Comparison of ENCODE assay signal across 26 cellular contexts in the genomic region with DNA sequence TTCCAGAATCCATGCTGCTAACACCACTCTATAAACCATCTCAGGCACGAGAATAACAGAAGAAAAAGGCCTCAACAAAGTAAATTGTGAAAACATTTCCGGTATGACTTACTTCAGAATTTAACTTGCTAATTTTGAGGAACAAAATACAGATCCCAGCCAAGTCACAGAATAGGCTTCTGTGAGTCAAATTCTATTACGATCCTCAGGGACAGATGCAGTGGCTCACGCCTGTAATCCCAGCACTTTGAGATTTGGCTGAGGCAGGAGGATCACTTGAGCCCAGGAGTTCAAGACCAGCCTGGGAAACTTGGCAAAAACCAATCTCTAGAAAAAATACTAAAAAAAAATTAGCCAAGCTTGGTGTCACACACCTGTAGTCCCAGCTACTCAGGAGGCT. TPM values are rescaled to one million over a fixed set of nuclear protein-coding genes. Genes with fewer than 3 reads are reported as not detected.
DNase-seq lines count a peak whose midpoint lies in the region; ATAC-seq and TF ChIP-seq lines count a peak whose summit lies in the region.
"Had no signal": no experiment of that assay in that cellular context is flagged by ENCODE, and none has a peak within 500 bp of the region (broad histone marks: within the 10 kb centered on the region; RNA-seq: fewer than 3 reads in every experiment).

No MANE protein-coding gene starts in this region.

- H3K27me3 ChIP-seq in transverse colon, result no peaks in the 10 kb centered on the region

- H3K36me3 ChIP-seq in transverse colon, result no peaks in the 10 kb centered on the region

- H3K9me3 Mint-ChIP-seq in activated naive CD8-positive, alpha-beta T cell (ENCODE audit: low read depth), result no peaks in the 10 kb centered on the region
- no peaks in the 10 kb centered on the region for H3K9me3 Mint-ChIP-seq in activated naive CD8-positive, alpha-beta T cell treated with anti-CD3 and anti-CD28 coated beads for 36 hours
- H3K9me3 Mint-ChIP-seq in brain (no peaks in the 10 kb centered on the region), glutamatergic neuron (ENCODE audit: unreplicated experiment) (peaks cover 4% of the 10 kb centered on the region)
- H3K9me3 Mint-ChIP-seq: CD4-positive, alpha-beta T cell; H9 had no signal

- H3K27ac ChIP-seq in transverse colon, result no peak overlapping the region
- H3K27ac ChIP-seq: 22Rv1 had no signal

- in situ Hi-C loops in transverse colon (cut with MboI; ENCODE audit: low pct_ligation_motif_present in 1 of 4, low pct_unique_long_range_greater_than_20kb in 1 of 4, low sequenced_read_pairs in 3 of 4), result no loop called here

- peaks cover 4 to 16% (median 8%) of the 10 kb centered on the region in 4 donors for H3K4me1 ChIP-seq in transverse colon
- H3K4me1 ChIP-seq: Caco-2 had no signal

- no peak for TF ChIP-seq CTCF in brain (conservative IDR thresholded peaks at IDR 0.05)
- TF ChIP-seq CTCF in glutamatergic neuron (IDR thresholded peaks at IDR 0.05; ENCODE audit: partially characterized antibody, unreplicated experiment), result no peak
- TF ChIP-seq CTCF in transverse colon (IDR thresholded peaks at IDR 0.05), result no peak

- no peak for ATAC-seq in GM18873 (IDR thresholded peaks at IDR 0.05; ENCODE audit: low FRiP score, unreplicated experiment)

- 69% methylated on average over 2 to 4 of the region's 4 CpGs for WGBS in transverse colon (ENCODE audit: low coverage in 1 of 2), 2 donors

- peak overlapping the region; percentile 41 for H3K27ac Mint-ChIP-seq in activated naive CD8-positive, alpha-beta T cell
- H3K27ac Mint-ChIP-seq in activated naive CD8-positive, alpha-beta T cell treated with anti-CD3 and anti-CD28 coated beads for 36 hours, result no peak overlapping the region
- H3K27ac Mint-ChIP-seq in brain, result peak overlapping the region in 3 of 5 experiments; percentile 7 to 61 (median 11)
- H3K27ac Mint-ChIP-seq in glutamatergic neuron (ENCODE audit: unreplicated experiment), result no peak overlapping the region
- H3K27ac Mint-ChIP-seq: CD4-positive, alpha-beta T cell had no signal

- H3K4me3 Mint-ChIP-seq in activated naive CD8-positive, alpha-beta T cell, result no peak overlapping the region
- no peak overlapping the region for H3K4me3 Mint-ChIP-seq in activated naive CD8-positive, alpha-beta T cell treated with anti-CD3 and anti-CD28 coated beads for 36 hours
- H3K4me3 Mint-ChIP-seq in brain (peak overlapping the region in 4 of 5 experiments; percentile 13 to 64 (median 18)), glutamatergic neuron (ENCODE audit: unreplicated experiment) (peak overlapping the region; percentile 2)
- H3K4me3 Mint-ChIP-seq: CD4-positive, alpha-beta T cell; H9 had no signal

- no peaks in the 10 kb centered on the region for H3K9me3 ChIP-seq in transverse colon
- H3K9me3 ChIP-seq: Caco-2 had no signal

- no peaks in the 10 kb centered on the region for H3K27me3 Mint-ChIP-seq in activated naive CD8-positive, alpha-beta T cell
- no peaks in the 10 kb centered on the region for H3K27me3 Mint-ChIP-seq in activated naive CD8-positive, alpha-beta T cell treated with anti-CD3 and anti-CD28 coated beads for 36 hours
- H3K27me3 Mint-ChIP-seq in brain (peaks cover 4% of the 10 kb centered on the region), glutamatergic neuron (ENCODE audit: unreplicated experiment) (peaks cover 4% of the 10 kb centered on the region)
- H3K27me3 Mint-ChIP-seq: CD4-positive, alpha-beta T cell had no signal

- no peak for TF ChIP-seq EP300 in transverse colon (IDR thresholded peaks at IDR 0.05; ENCODE audit: low read depth)

- intact Hi-C loops in transverse colon (cut with DNase I; ENCODE audit: low total_unique reads), result no loop called here

- DNase-seq in activated naive CD8-positive, alpha-beta T cell treated with anti-CD3 and anti-CD28 coated beads for 36 hours, result no peak
- DNase-seq in glutamatergic neuron (no peak), dermis blood vessel endothelial cell (no peak), DMS53 (lab: John Stamatoyannopoulos, UW) (no peak), transverse colon (no peak)
- DNase-seq: Caco-2; CD4-positive, alpha-beta T cell; DMS153; EL; H9; IMR-90; NCI-H1417; NCI-H187; NCI-H2107; NCI-H2227 treated with DMSO at 0.1 percent for 48 hours; NCI-H510A treated with DMSO at 0.1 percent for 48 hours; NCI-H774; SIG-M5 had no signal

- peaks cover 31% of the 10 kb centered on the region for H3K4me1 Mint-ChIP-seq in activated naive CD8-positive, alpha-beta T cell (ENCODE audit: low read depth)
- H3K4me1 Mint-ChIP-seq in activated naive CD8-positive, alpha-beta T cell treated with anti-CD3 and anti-CD28 coated beads for 36 hours, result peaks cover 24% of the 10 kb centered on the region
- peaks cover 47% of the 10 kb centered on the region for H3K4me1 Mint-ChIP-seq in brain
- H3K4me1 Mint-ChIP-seq in glutamatergic neuron (ENCODE audit: low read depth, unreplicated experiment), result peaks cover 11% of the 10 kb centered on the region

- no peak overlapping the region for H3K4me3 ChIP-seq in transverse colon

- no peaks in the 10 kb centered on the region for H3K36me3 Mint-ChIP-seq in activated naive CD8-positive, alpha-beta T cell
- peaks cover 5% of the 10 kb centered on the region for H3K36me3 Mint-ChIP-seq in activated naive CD8-positive, alpha-beta T cell treated with anti-CD3 and anti-CD28 coated beads for 36 hours
- H3K36me3 Mint-ChIP-seq in brain (peaks cover 12% of the 10 kb centered on the region), glutamatergic neuron (ENCODE audit: unreplicated experiment) (no peaks in the 10 kb centered on the region)

- no peak for TF ChIP-seq POLR2A in transverse colon (IDR thresholded peaks at IDR 0.05)

RNA-seq across cellular contexts. Expression of a gene that starts 8.8 kb away (rescaled TPM):
- not detected for total RNA-seq in activated naive CD8-positive, alpha-beta T cell treated with anti-CD3 and anti-CD28 coated beads for 36 hours
- 0.12 TPM for polyA plus RNA-seq in brain (ENCODE audit: insufficient read depth, low read depth, low replicate concordance)
- total RNA-seq in glutamatergic neuron (ENCODE audit: unreplicated experiment) (not detected), dermis blood vessel endothelial cell (not detected in 2 replicates), transverse colon (not detected)
- total RNA-seq: Caco-2; CD4-positive, alpha-beta T cell; H9; IMR-90; M059J; RPMI7951 had no signal
- polyA plus RNA-seq: AG04450, BJ, IMR-90 had no signal

RNA-seq across cellular contexts. Expression of a gene that starts 29.1 kb away (rescaled TPM):
- total RNA-seq in activated naive CD8-positive, alpha-beta T cell treated with anti-CD3 and anti-CD28 coated beads for 36 hours, result 1 to 10 TPM; 1.5 to 1.8 TPM
- 5.6 TPM for polyA plus RNA-seq in brain (ENCODE audit: insufficient read depth, low read depth, low replicate concordance)
- 7.5 TPM for total RNA-seq in glutamatergic neuron (ENCODE audit: unreplicated experiment)
- total RNA-seq in dermis blood vessel endothelial cell, result 0.56 and 1.5 TPM in 2 replicates
- total RNA-seq in transverse colon, result not detected
- total RNA-seq: M059J, RPMI7951 had no signal

RNA-seq across cellular contexts. Expression of a gene that starts 52.9 kb away (rescaled TPM):
- total RNA-seq in activated naive CD8-positive, alpha-beta T cell treated with anti-CD3 and anti-CD28 coated beads for 36 hours, result 10 to 100 TPM; 47.5 to 57.5 TPM
- 48.3 TPM for polyA plus RNA-seq in brain (ENCODE audit: insufficient read depth, low read depth, low replicate concordance)
- total RNA-seq in glutamatergic neuron (ENCODE audit: unreplicated experiment), result 79.7 TPM
- total RNA-seq in dermis blood vessel endothelial cell, result 42.2 and 50.9 TPM in 2 replicates
- 10 to 100 TPM; 30.6 to 50.5 (median 38.0) TPM for total RNA-seq in transverse colon

Comparison
In these comparisons a context has a peak if more than half of its experiments do, and no peak if none do; other contexts are left out.
1. H3K27ac Mint-ChIP-seq: peak in activated naive CD8-positive, alpha-beta T cell (single experiment) and brain (3 of 5); none in activated naive CD8-positive, alpha-beta T cell treated with anti-CD3 and anti-CD28 coated beads for 36 hours (single experiment) and glutamatergic neuron (single experiment).
2. H3K4me3 Mint-ChIP-seq: peak in brain (4 of 5) and glutamatergic neuron (single experiment); none in activated naive CD8-positive, alpha-beta T cell (single experiment) and activated naive CD8-positive, alpha-beta T cell treated with anti-CD3 and anti-CD28 coated beads for 36 hours (single experiment).